ENCODE assay signal across 13 cellular contexts in the genomic region with DNA sequence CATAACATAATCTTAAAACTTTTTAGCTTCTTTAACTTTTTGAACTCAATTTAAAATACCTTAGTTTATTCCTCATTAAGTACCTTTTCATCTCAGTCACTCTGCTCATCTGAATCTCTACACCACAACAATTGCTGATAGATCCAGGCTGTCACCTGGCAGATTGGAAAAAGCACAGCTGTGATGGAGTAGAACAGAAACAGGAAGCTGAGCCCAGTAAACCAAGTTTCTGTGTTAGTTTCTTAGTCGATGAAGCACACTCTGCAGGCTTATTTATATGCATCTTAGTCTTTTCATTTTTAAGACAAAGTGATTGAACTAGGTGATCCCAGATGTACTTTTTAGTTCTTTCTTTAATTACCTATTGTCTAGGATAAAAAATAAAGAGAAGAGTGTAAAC.
DNase-seq lines count a peak whose midpoint lies in the region; ATAC-seq and TF ChIP-seq lines count a peak whose summit lies in the region.
"Had no signal": no experiment of that assay in that cellular context is flagged by ENCODE, and none has a peak within 500 bp of the region (broad histone marks: within the 10 kb centered on the region; RNA-seq: fewer than 3 reads in every experiment).

No MANE protein-coding gene starts in this region.

- ATAC-seq in GM21825 (IDR thresholded peaks at IDR 0.05; ENCODE audit: unreplicated experiment) (peak; percentile 90), HG03175 (IDR thresholded peaks at IDR 0.05; ENCODE audit: unreplicated experiment) (peak; percentile 83)
- ATAC-seq: heart right ventricle, mucosa of descending colon had no signal

- DNase-seq in DMS53 (lab: John Stamatoyannopoulos, UW) (peak; percentile 56), DMS53 treated with DMSO at 0.1 percent for 48 hours (lab: John Stamatoyannopoulos, UW; ENCODE audit: unreplicated experiment) (no peak), left kidney (ENCODE audit: low read depth, low spot score) (peak; percentile 16), HEK293T (ENCODE audit: extremely low spot score) (no peak), NCI-H510A treated with DMSO at 0.1 percent for 48 hours (lab: John Stamatoyannopoulos, UW) (no peak), NCI-H128 (lab: John Stamatoyannopoulos, UW; ENCODE audit: unreplicated experiment) (no peak)
- DNase-seq: 8988T, DMS79 treated with DMSO at 0.1 percent for 48 hours, heart right ventricle, mucosa of descending colon, NCI-H446 treated with DMSO at 0.1 percent for 48 hours had no signal

- POLR2A ChIA-PET in HEK293T (lab: Yijun Ruan, JAX), result no interaction called here

- CTCF ChIA-PET in HEK293T (lab: Yijun Ruan, JAX), result no interaction called here

TF ChIP-seq in HEK293T, 16 proteins besides CTCF, POLR2A, EP300 and RAD21:
- TF ChIP-seq HDGF (IDR thresholded peaks at IDR 0.05; ENCODE audit: borderline replicate concordance), result no peak
- TF ChIP-seq L3MBTL2 (conservative IDR thresholded peaks at IDR 0.05), result no peak
- no peak for TF ChIP-seq CTBP1 (IDR thresholded peaks at IDR 0.05; ENCODE audit: borderline replicate concordance)
- TF ChIP-seq NFRKB (IDR thresholded peaks at IDR 0.05), result no peak
- TF ChIP-seq, protein P1, sequence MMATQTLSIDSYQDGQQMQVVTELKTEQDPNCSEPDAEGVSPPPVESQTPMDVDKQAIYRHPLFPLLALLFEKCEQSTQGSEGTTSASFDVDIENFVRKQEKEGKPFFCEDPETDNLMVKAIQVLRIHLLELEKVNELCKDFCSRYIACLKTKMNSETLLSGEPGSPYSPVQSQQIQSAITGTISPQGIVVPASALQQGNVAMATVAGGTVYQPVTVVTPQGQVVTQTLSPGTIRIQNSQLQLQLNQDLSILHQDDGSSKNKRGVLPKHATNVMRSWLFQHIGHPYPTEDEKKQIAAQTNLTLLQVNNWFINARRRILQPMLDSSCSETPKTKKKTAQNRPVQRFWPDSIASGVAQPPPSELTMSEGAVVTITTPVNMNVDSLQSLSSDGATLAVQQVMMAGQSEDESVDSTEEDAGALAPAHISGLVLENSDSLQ (IDR thresholded peaks at IDR 0.05), result no peak
- no peak for TF ChIP-seq ARNT (IDR thresholded peaks at IDR 0.05)
- TF ChIP-seq TARDBP (IDR thresholded peaks at IDR 0.05), result no peak
- TF ChIP-seq FOXA1 (IDR thresholded peaks at IDR 0.05), result no peak

Comparison
In these comparisons a context has a peak if more than half of its experiments do, and no peak if none do; other contexts are left out.
1. DNase-seq: peak in DMS53 (single experiment) and left kidney (single experiment); none in DMS53 treated with DMSO at 0.1 percent for 48 hours (single experiment), HEK293T (single experiment), NCI-H510A treated with DMSO at 0.1 percent for 48 hours (single experiment) and NCI-H128 (single experiment).